25 cellular contexts compared by ENCODE assay signal in the genomic region with DNA sequence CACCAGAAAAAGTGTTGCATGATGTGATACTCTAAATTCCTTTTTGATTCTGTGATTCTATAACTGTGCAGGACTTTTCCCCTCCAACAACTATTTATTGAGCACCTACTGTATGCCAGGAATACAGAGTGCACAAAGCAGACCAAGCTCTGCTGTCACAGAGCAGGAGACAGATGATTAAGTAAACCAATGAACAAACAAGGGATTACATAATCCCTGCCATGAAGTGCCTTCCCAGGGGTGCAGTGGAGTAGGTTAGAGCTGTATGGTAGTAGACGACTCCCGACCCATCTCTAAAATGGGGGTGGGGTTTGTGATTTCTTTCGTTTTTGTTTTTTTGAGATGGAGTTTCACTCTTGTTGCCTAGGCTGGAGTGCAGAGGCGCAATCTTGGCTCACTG.
DNase-seq lines count a peak whose midpoint lies in the region; ATAC-seq lines count a peak whose summit lies in the region.
"Had no signal": no experiment of that assay in that cellular context is flagged by ENCODE, and none has a peak within 500 bp of the region (broad histone marks: within the 10 kb centered on the region; RNA-seq: fewer than 3 reads in every experiment).

No MANE protein-coding gene starts in this region.

- peak; percentile 51 for ATAC-seq in left lobe of liver
- ATAC-seq: A549; CD8-positive, alpha-beta T cell had no signal

- peak; percentile 0 for DNase-seq in stimulated activated naive CD4-positive, alpha-beta T cell treated with Interleukin-2 at 50 U/mL for 16 hours (lab: John Stamatoyannopoulos, UW)
- DNase-seq in stimulated activated naive CD4-positive, alpha-beta T cell (lab: John Stamatoyannopoulos, UW) = no peak
- DNase-seq in left lobe of liver (ENCODE audit: low spot score) (no peak), pons (ENCODE audit: low spot score) (no peak)
- DNase-seq: 8988T; ACHN; AML-193; BE2C; C1 segment of cervical spinal cord; Caco-2; Calu3; CD4-positive, alpha-beta memory T cell; CD4-positive, alpha-beta T cell; CD4-positive, CD25-positive, alpha-beta regulatory T cell; CD8-positive, alpha-beta memory T cell; CD8-positive, alpha-beta T cell; COR-L47; DMS 273 treated with DMSO at 0.1 percent for 48 hours; DMS153; DMS53; DMS79; DMS79 treated with DMSO at 0.1 percent for 48 hours; DND-41; EL had no signal
